ENCODE assay signal across 8 cellular contexts in the genomic region with DNA sequence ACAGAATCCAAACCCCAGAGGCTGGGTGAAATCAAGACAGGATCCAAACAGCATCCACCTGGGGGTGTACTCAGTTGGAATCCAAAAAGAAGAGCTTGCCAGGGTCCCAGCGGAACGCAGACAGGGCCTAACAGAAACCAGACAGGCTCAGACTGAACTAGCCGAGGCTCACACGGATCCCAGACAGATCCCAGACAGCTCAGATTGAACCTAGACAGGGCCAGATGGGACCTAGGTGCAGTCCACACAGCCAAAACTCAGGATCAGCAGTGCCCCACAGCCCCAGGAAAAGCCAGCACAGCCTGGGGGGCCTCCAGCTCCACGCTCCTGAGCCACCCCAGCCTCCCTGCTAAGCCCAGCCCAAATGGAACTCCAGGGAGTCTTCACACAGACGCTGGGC.
"Had no signal": no experiment of that assay in that cellular context is flagged by ENCODE, and none has a peak within 500 bp of the region (broad histone marks: within the 10 kb centered on the region; RNA-seq: fewer than 3 reads in every experiment).

No MANE protein-coding gene starts in this region.

- DNase-seq: activated CD4-positive, alpha-beta memory T cell treated with anti-CD3 and anti-CD28 coated beads, Interleukin-2, amount 10 ng/mL, durations not matched to agents 7 days and 5 days; activated gamma-delta T cell; activated T-cell treated with anti-CD3 and anti-CD28 coated beads, Interleukin-2, amount 50 U/mL, for 48 hours; natural killer cell; small intestine; upper lobe of left lung had no signal

- H3K27me3 ChIP-seq: dorsolateral prefrontal cortex, upper lobe of left lung had no signal

- H3K27ac ChIP-seq: esophagus muscularis mucosa, upper lobe of left lung had no signal

- H3K36me3 ChIP-seq: esophagus muscularis mucosa, upper lobe of left lung had no signal

- ATAC-seq: natural killer cell had no signal

- H3K4me3 ChIP-seq: esophagus muscularis mucosa, upper lobe of left lung had no signal

- H3K9me3 ChIP-seq: esophagus muscularis mucosa, upper lobe of left lung had no signal
